1 cellular context compared by ENCODE assay signal in genomic region chr20:25991051-25991755, GRCh38.
TF ChIP-seq lines count a peak whose summit lies in the region.

No MANE protein-coding gene starts in this region.

TF ChIP-seq in K562, 482 proteins besides CTCF, POLR2A, EP300 and RAD21 (continued from another document):
- TF ChIP-seq ZNF512 (tag; IDR thresholded peaks at IDR 0.05) (no peak), ERF (CRISPR knock-in tag; IDR thresholded peaks at IDR 0.05) (no peak), ZNF639 (CRISPR knock-in tag; conservative IDR thresholded peaks at IDR 0.05 in 1 of 2, IDR thresholded peaks at IDR 0.05 in 1 of 2) (no peak), RFX1 (IDR thresholded peaks at IDR 0.05) (no peak), ZNF592 (IDR thresholded peaks at IDR 0.05) (no peak), ZFPM2 (CRISPR knock-in tag; IDR thresholded peaks at IDR 0.05) (no peak)
